1 cellular context compared by ENCODE assay signal in the genomic region with DNA sequence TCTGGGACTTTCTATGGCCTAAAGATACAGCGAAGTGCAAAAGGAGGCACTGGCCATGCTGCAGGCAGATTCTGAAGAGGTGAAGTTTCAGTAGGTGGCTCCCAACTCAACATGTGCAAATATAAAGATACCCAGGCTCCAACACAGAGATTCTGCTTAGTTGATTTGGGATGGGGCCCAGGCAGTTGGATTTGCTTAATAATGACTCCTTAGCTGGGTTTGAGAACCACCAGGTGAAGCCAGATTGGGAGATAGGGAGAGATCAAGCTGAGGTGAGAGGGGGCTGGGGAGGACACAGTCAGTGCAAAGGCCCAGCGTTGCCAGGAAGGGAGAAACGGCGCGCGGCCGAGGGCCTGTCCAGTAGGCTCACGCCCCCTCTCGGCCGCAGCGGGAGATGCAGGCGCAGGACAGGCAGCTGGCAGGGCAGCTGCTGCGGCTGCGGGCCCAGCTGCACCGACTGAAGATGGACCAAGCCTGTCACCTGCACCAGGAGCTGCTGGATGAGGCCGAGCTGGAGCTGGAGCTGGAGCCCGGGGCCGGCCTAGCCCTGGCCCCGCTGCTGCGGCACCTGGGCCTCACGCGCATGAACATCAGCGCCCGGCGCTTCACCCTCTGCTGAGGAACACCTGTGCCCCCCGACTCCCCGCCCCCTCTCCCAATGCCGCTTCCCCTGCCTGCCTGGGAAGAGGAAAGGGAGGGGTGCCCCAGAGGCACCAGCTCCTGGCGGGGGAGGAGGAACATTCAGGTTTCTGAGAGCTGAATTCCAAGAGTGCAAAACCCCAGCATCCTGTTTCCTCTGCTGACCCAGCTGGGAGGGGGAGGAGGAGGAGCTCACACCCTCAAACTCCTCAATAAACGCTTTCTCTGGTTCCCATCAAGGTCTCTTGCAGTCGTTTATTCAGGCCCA.
TF ChIP-seq lines count a peak whose summit lies in the region.

No MANE protein-coding gene starts in this region.

TF ChIP-seq in PFSK-1, 5 proteins besides CTCF, POLR2A, EP300 and RAD21 (continued from another document):
- TF ChIP-seq, protein P1, sequence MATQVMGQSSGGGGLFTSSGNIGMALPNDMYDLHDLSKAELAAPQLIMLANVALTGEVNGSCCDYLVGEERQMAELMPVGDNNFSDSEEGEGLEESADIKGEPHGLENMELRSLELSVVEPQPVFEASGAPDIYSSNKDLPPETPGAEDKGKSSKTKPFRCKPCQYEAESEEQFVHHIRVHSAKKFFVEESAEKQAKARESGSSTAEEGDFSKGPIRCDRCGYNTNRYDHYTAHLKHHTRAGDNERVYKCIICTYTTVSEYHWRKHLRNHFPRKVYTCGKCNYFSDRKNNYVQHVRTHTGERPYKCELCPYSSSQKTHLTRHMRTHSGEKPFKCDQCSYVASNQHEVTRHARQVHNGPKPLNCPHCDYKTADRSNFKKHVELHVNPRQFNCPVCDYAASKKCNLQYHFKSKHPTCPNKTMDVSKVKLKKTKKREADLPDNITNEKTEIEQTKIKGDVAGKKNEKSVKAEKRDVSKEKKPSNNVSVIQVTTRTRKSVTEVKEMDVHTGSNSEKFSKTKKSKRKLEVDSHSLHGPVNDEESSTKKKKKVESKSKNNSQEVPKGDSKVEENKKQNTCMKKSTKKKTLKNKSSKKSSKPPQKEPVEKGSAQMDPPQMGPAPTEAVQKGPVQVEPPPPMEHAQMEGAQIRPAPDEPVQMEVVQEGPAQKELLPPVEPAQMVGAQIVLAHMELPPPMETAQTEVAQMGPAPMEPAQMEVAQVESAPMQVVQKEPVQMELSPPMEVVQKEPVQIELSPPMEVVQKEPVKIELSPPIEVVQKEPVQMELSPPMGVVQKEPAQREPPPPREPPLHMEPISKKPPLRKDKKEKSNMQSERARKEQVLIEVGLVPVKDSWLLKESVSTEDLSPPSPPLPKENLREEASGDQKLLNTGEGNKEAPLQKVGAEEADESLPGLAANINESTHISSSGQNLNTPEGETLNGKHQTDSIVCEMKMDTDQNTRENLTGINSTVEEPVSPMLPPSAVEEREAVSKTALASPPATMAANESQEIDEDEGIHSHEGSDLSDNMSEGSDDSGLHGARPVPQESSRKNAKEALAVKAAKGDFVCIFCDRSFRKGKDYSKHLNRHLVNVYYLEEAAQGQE (IDR thresholded peaks at IDR 0.05; ENCODE audit: insufficient read depth in 1 of 2, low read depth in 2 of 2, low read length in 2 of 2), result no peak
- TF ChIP-seq POLR2AphosphoS5 (IDR thresholded peaks at IDR 0.05; ENCODE audit: low read depth, low read length), result no peak
